8 cellular contexts compared by ENCODE assay signal in genomic region chr21:42145569-42146250, GRCh38.
DNase-seq lines count a peak whose midpoint lies in the region; ATAC-seq, FAIRE-seq and TF ChIP-seq lines count a peak whose summit lies in the region.

No MANE protein-coding gene starts in this region.

- no peak overlapping the region for H3K4me3 ChIP-seq in colonic mucosa

- no peak for TF ChIP-seq POLR2A in H54 (IDR thresholded peaks at IDR 0.05; ENCODE audit: low read depth, low read length)

- H3K4me1 ChIP-seq in colonic mucosa: peaks cover 4% of the 10 kb centered on the region

- intact Hi-C loops in colonic mucosa (cut with DNase I): loop anchor here (5.0 kb wide), 1 partner anchor 112 kb away; no protein-coding TSS in a partner anchor

- peak; percentile 90 for DNase-seq in AG08396 (ENCODE audit: low spot score)
- DNase-seq in H54 (ENCODE audit: insufficient read length, low spot score): peak; percentile 87
- peak; percentile 27 for DNase-seq in NCI-H510A (lab: John Stamatoyannopoulos, UW)
- DNase-seq in activated CD4-positive, alpha-beta T cell treated with anti-CD3 and anti-CD28 coated beads for 48 hours: peak; percentile 75
- peak; percentile 65 for DNase-seq in colonic mucosa
- peak; percentile 87 for DNase-seq in left kidney (ENCODE audit: low read depth, low spot score)
- peak; percentile 71 for DNase-seq in stimulated activated CD4-positive, alpha-beta T cell treated with anti-CD3 and anti-CD28 coated beads, Interleukin-4, amount 100 ng/mL, for 24 hours

- no peaks in the 10 kb centered on the region for H3K27me3 ChIP-seq in colonic mucosa

- no peak overlapping the region for H3K9ac ChIP-seq in colonic mucosa (ENCODE audit: low read depth in 2 of 2, low read length in 2 of 2)

- no peak overlapping the region for H3K27ac ChIP-seq in colonic mucosa

- H3K36me3 ChIP-seq in colonic mucosa: no peaks in the 10 kb centered on the region

- FAIRE-seq in H54 (lab: Jason Lieb, UNC): no peak

- ATAC-seq in GM18873 (IDR thresholded peaks at IDR 0.05; ENCODE audit: low FRiP score, unreplicated experiment): no peak

- peak; percentile 89 for TF ChIP-seq CTCF in colonic mucosa (IDR thresholded peaks at IDR 0.05)

- no peaks in the 10 kb centered on the region for H3K9me3 ChIP-seq in colonic mucosa

Comparison
In these comparisons a context has a peak if more than half of its experiments do, and no peak if none do; other contexts are left out.
1. DNase-seq: peak in every context shown above with its lines; median percentile 90 in AG08396; 87 in H54; 87 in left kidney; 75 in activated CD4-positive, alpha-beta T cell treated with anti-CD3 and anti-CD28 coated beads for 48 hours; 71 in stimulated activated CD4-positive, alpha-beta T cell treated with anti-CD3 and anti-CD28 coated beads, Interleukin-4, amount 100 ng/mL, for 24 hours; 65 in colonic mucosa; 27 in NCI-H510A.